8 cellular contexts compared by ENCODE assay signal in genomic region chr11:59822989-59823566, GRCh38. TPM values are rescaled to one million over a fixed set of nuclear protein-coding genes. Genes with fewer than 3 reads are reported as not detected.
DNase-seq lines count a peak whose midpoint lies in the region; ATAC-seq, FAIRE-seq and TF ChIP-seq lines count a peak whose summit lies in the region.

No MANE protein-coding gene starts in this region.

- TF ChIP-seq POLR2A in GM12891 (IDR thresholded peaks at IDR 0.05; ENCODE audit: low read depth, low read length), result no peak
- no peak for TF ChIP-seq POLR2A in erythroblast (IDR thresholded peaks at IDR 0.05; ENCODE audit: low read length)

- H3K27me3 Mint-ChIP-seq in naive thymus-derived CD4-positive, alpha-beta T cell, result peaks cover 0 to 10% (median 0%) of the 10 kb centered on the region in 5 donors

- no peak overlapping the region for H3K4me3 ChIP-seq in naive thymus-derived CD4-positive, alpha-beta T cell (ENCODE audit: low read length)

- peak; percentile 87 for FAIRE-seq in GM12891 (lab: Jason Lieb, UNC)

- CTCF ChIA-PET in naive thymus-derived CD4-positive, alpha-beta T cell (lab: Charles Lee), result no interaction called here

- H3K4me1 Mint-ChIP-seq in naive thymus-derived CD4-positive, alpha-beta T cell, result peaks cover 4 to 15% (median 12%) of the 10 kb centered on the region in 7 donors

- peak; percentile 70 for DNase-seq in Ammon's horn (ENCODE audit: low spot score)
- DNase-seq in GM12891 (ENCODE audit: insufficient read length, low spot score), result no peak
- DNase-seq in MV-4-11 (lab: John Stamatoyannopoulos, UW), result peak; percentile 83
- peak; percentile 75 for DNase-seq in SW480 (ENCODE audit: low spot score)
- peak; percentile 76 to 79 for DNase-seq in erythroblast (lab: John Stamatoyannopoulos, UW)
- DNase-seq in naive thymus-derived CD4-positive, alpha-beta T cell, result peak in 3 of 9 donors; percentile 12 to 32 (median 17)
- no peak for DNase-seq in 8988T

- no peaks in the 10 kb centered on the region for H3K36me3 Mint-ChIP-seq in naive thymus-derived CD4-positive, alpha-beta T cell

- H3K9me3 ChIP-seq in naive thymus-derived CD4-positive, alpha-beta T cell (ENCODE audit: control insufficient read depth in 2 of 3, low read length in 3 of 3), result no peaks in the 10 kb centered on the region

- intact Hi-C loops in naive thymus-derived CD4-positive, alpha-beta T cell (cut with micrococcal nuclease), result loop anchor here (1.0 kb wide), 3 partner anchors 96 to 370 kb away; no protein-coding TSS in a partner anchor

- H3K27ac Mint-ChIP-seq in naive thymus-derived CD4-positive, alpha-beta T cell, result no peak overlapping the region

- no peaks in the 10 kb centered on the region for H3K36me3 ChIP-seq in naive thymus-derived CD4-positive, alpha-beta T cell (ENCODE audit: control insufficient read depth in 2 of 3, insufficient read depth in 3 of 3, low read length in 3 of 3)

- no peaks in the 10 kb centered on the region for H3K27me3 ChIP-seq in naive thymus-derived CD4-positive, alpha-beta T cell (ENCODE audit: control insufficient read depth in 2 of 2, insufficient read depth in 2 of 2, low read length in 2 of 2)

- ATAC-seq in HG02623 (IDR thresholded peaks at IDR 0.05; ENCODE audit: unreplicated experiment), result peak; percentile 85
- ATAC-seq in naive thymus-derived CD4-positive, alpha-beta T cell, result peak; percentile 86

- POLR2A ChIA-PET in naive thymus-derived CD4-positive, alpha-beta T cell (lab: Charles Lee), result no interaction called here

- peak overlapping the region in 1 of 10 donors; percentile 20 for H3K4me3 Mint-ChIP-seq in naive thymus-derived CD4-positive, alpha-beta T cell

- H3K27ac ChIP-seq in naive thymus-derived CD4-positive, alpha-beta T cell (ENCODE audit: low read depth, low read length), result no peak overlapping the region

- H3K4me1 ChIP-seq in naive thymus-derived CD4-positive, alpha-beta T cell (ENCODE audit: control insufficient read depth in 2 of 2, insufficient read depth in 2 of 2, low read length in 2 of 2), result peaks cover 0 to 4% of the 10 kb centered on the region in 2 donors

- H3K9me3 Mint-ChIP-seq in naive thymus-derived CD4-positive, alpha-beta T cell, result no peaks in the 10 kb centered on the region

TF ChIP-seq in GM12891, 5 proteins besides CTCF, POLR2A, EP300 and RAD21:
- TF ChIP-seq TAF1 (IDR thresholded peaks at IDR 0.05; ENCODE audit: low read depth, low read length), result no peak
- TF ChIP-seq POU2F2 (IDR thresholded peaks at IDR 0.05; ENCODE audit: low read depth, low read length), result 0 out of 2 replicates have a peak, but pooled peaks have one; percentile 15

RNA-seq across cellular contexts. Expression of gene MRPL16, which starts 12.5 kb away (rescaled TPM):
- 67.3 TPM for polyA plus RNA-seq in GM12891 (2012; ENCODE audit: low read depth, missing spikeins)
- 10 to 100 TPM; 25.1 to 65.6 (median 35.2) TPM for total RNA-seq in naive thymus-derived CD4-positive, alpha-beta T cell
- 100 to 1,000 TPM in 1 of 2 donors, 10 to 100 TPM in 1; 79.5 to 108 TPM for polyA plus RNA-seq in naive thymus-derived CD4-positive, alpha-beta T cell

RNA-seq across cellular contexts. Expression of gene CBLIF, which starts 22.2 kb away (rescaled TPM):
- polyA plus RNA-seq in GM12891 (2012; ENCODE audit: low read depth, missing spikeins), result not detected
- not detected for total RNA-seq in naive thymus-derived CD4-positive, alpha-beta T cell
- not detected for polyA plus RNA-seq in naive thymus-derived CD4-positive, alpha-beta T cell

RNA-seq across cellular contexts. Expression of gene TCN1, which starts 43.2 kb away (rescaled TPM):
- polyA plus RNA-seq in GM12891 (2012; ENCODE audit: low read depth, missing spikeins), result not detected
- total RNA-seq in naive thymus-derived CD4-positive, alpha-beta T cell, result 1 to 10 TPM in 2 of 5 experiments, not detected in 3; 3.4 to 3.8 TPM
- polyA plus RNA-seq in naive thymus-derived CD4-positive, alpha-beta T cell, result not detected

RNA-seq across cellular contexts. Expression of gene OOSP3, which starts 55.5 kb away (rescaled TPM):
- not detected for polyA plus RNA-seq in GM12891 (2012; ENCODE audit: low read depth, missing spikeins)
- not detected for total RNA-seq in naive thymus-derived CD4-positive, alpha-beta T cell
- not detected for polyA plus RNA-seq in naive thymus-derived CD4-positive, alpha-beta T cell

Comparison
In these comparisons a context has a peak if more than half of its experiments do, and no peak if none do; other contexts are left out.
1. DNase-seq: peak in Ammon's horn (single experiment), MV-4-11 (single experiment), SW480 (single experiment) and erythroblast (2 of 2); none in GM12891 (single experiment) and 8988T (single experiment).